Comparison of ENCODE assay signal across 30 cellular contexts in genomic region chr22:40749006-40749405, GRCh38.
"Had no signal": no experiment of that assay in that cellular context is flagged by ENCODE, and none has a peak within 500 bp of the region (broad histone marks: within the 10 kb centered on the region; RNA-seq: fewer than 3 reads in every experiment).

No MANE protein-coding gene starts in this region.

- H3K27me3 ChIP-seq: adrenal gland, body of pancreas, breast epithelium, MG63, SJSA1 had no signal

- H3K4me1 Mint-ChIP-seq: activated CD4-positive, alpha-beta T cell treated with anti-CD3 and anti-CD28 coated beads for 36 hours; activated CD4-positive, alpha-beta T cell treated with anti-CD3 and anti-CD28 coated beads, Interleukin-2, amount 10 ng/mL, durations not matched to agents 7 days and 5 days; activated naive CD4-positive, alpha-beta T cell treated with anti-CD3 and anti-CD28 coated beads, Interleukin-2, amount 50 U/mL, for 24 hours had no signal

- ATAC-seq: activated CD4-positive, alpha-beta T cell treated with anti-CD3 and anti-CD28 coated beads for 36 hours; activated CD4-positive, CD25-positive, alpha-beta regulatory T cell treated with anti-CD3 and anti-CD28 coated beads, Interleukin-2, amount 50 U/mL, for 24 hours; activated CD8-positive, alpha-beta T cell treated with anti-CD3 and anti-CD28 coated beads, Interleukin-2, amount 10 ng/mL, durations not matched to agents 7 days and 5 days; body of pancreas; Panc1; WTC11 had no signal

- H3K4me3 Mint-ChIP-seq: activated CD4-positive, alpha-beta T cell treated with anti-CD3 and anti-CD28 coated beads for 36 hours; activated CD4-positive, alpha-beta T cell treated with anti-CD3 and anti-CD28 coated beads, Interleukin-2, amount 10 ng/mL, durations not matched to agents 7 days and 5 days; activated CD8-positive, alpha-beta T cell treated with anti-CD3 and anti-CD28 coated beads, Interleukin-2, amount 10 ng/mL, durations not matched to agents 7 days and 5 days; activated naive CD4-positive, alpha-beta T cell treated with anti-CD3 and anti-CD28 coated beads, Interleukin-2, amount 50 U/mL, for 24 hours; activated T-cell treated with anti-CD3 and anti-CD28 coated beads, Interleukin-2, amount 50 U/mL, for 24 hours; T-helper 1 cell treated with Interleukin-12 subunit alpha and Interleukin-12 subunit beta and Interleukin-4 antibody, amounts not matched to agents 30 μg/mL and 1 μg/mL, for 36 hours; T-helper 2 cell treated with Interferon-gamma antibody and Interleukin-4, amounts not matched to agents 5 μg/mL and 100 μg/mL, for 36 hours; WTC11 had no signal

- H3K36me3 ChIP-seq: adrenal gland, breast epithelium, MG63, SJSA1 had no signal

- H3K4me1 ChIP-seq: breast epithelium had no signal

- DNase-seq: activated CD4-positive, alpha-beta T cell treated with anti-CD3 and anti-CD28 coated beads for 36 hours; activated CD4-positive, alpha-beta T cell treated with anti-CD3 and anti-CD28 coated beads, Interleukin-2, amount 10 ng/mL, durations not matched to agents 7 days and 5 days; activated CD4-positive, alpha-beta T cell treated with anti-CD3 and anti-CD28 coated beads, Interleukin-2, amount 50 U/mL, for 48 hours; activated CD8-positive, alpha-beta T cell treated with anti-CD3 and anti-CD28 coated beads, Interleukin-2, amount 10 ng/mL, durations not matched to agents 7 days and 5 days; activated gamma-delta T cell; activated naive CD4-positive, alpha-beta T cell treated with Interleukin-2 at 50 U/mL for 16 hours; activated T-cell treated with anti-CD3 and anti-CD28 coated beads, Interleukin-2, amount 50 U/mL, for 24 hours; adrenal gland; body of pancreas; Kasumi-1; KG1; MG63; MV-4-11; NCI-H1092; NCI-H1436 treated with DMSO at 0.1 percent for 48 hours; NCI-H1694 treated with DMSO at 0.1 percent for 48 hours; NCI-H2029; NCI-H345; NCI-H524 treated with DMSO at 0.1 percent for 48 hours; SHP77 treated with DMSO at 0.1 percent for 48 hours; SK-N-SH had no signal

- H3K9me3 Mint-ChIP-seq: activated naive CD4-positive, alpha-beta T cell treated with anti-CD3 and anti-CD28 coated beads, Interleukin-2, amount 50 U/mL, for 24 hours had no signal

- H3K4me2 ChIP-seq: SK-N-SH had no signal

- H3K27ac Mint-ChIP-seq: activated CD4-positive, alpha-beta T cell treated with anti-CD3 and anti-CD28 coated beads for 36 hours; activated CD4-positive, alpha-beta T cell treated with anti-CD3 and anti-CD28 coated beads, Interleukin-2, amount 10 ng/mL, durations not matched to agents 7 days and 5 days; activated CD8-positive, alpha-beta T cell treated with anti-CD3 and anti-CD28 coated beads, Interleukin-2, amount 10 ng/mL, durations not matched to agents 7 days and 5 days; activated naive CD4-positive, alpha-beta T cell treated with anti-CD3 and anti-CD28 coated beads, Interleukin-2, amount 50 U/mL, for 24 hours; activated T-cell treated with anti-CD3 and anti-CD28 coated beads, Interleukin-2, amount 50 U/mL, for 24 hours; activated T-helper 2 cell treated with anti-CD3 and anti-CD28 coated beads, Interferon-gamma antibody, Interleukin-2, Interleukin-4, amounts not matched to agents 10 μg/mL and 5 μg/mL and 100 μg/mL, durations not matched to agents 14 hours and 24 hours and 36 hours; T-helper 1 cell treated with Interleukin-12 subunit alpha and Interleukin-12 subunit beta and Interleukin-4 antibody, amounts not matched to agents 30 μg/mL and 1 μg/mL, for 36 hours; T-helper 2 cell treated with Interferon-gamma antibody and Interleukin-4, amounts not matched to agents 5 μg/mL and 100 μg/mL, for 36 hours; WTC11 had no signal

- H3K4me3 ChIP-seq: adrenal gland, body of pancreas, breast epithelium, MG63, SJSA1 had no signal

- H3K27me3 Mint-ChIP-seq: activated CD4-positive, alpha-beta T cell treated with anti-CD3 and anti-CD28 coated beads for 36 hours; activated naive CD4-positive, alpha-beta T cell treated with anti-CD3 and anti-CD28 coated beads, Interleukin-2, amount 50 U/mL, for 24 hours; activated T-cell treated with anti-CD3 and anti-CD28 coated beads, Interleukin-2, amount 50 U/mL, for 24 hours had no signal

- H3K27ac ChIP-seq: adrenal gland, body of pancreas, breast epithelium, SJSA1 had no signal

- H3K9ac ChIP-seq: SK-N-SH had no signal

- H3K9me3 ChIP-seq: adrenal gland, MG63, SJSA1, SK-N-SH had no signal

- H3K36me3 Mint-ChIP-seq: activated naive CD4-positive, alpha-beta T cell treated with anti-CD3 and anti-CD28 coated beads, Interleukin-2, amount 50 U/mL, for 24 hours had no signal
